8 cellular contexts compared by ENCODE assay signal in genomic region chr6:158031445-158032353, GRCh38.
DNase-seq lines count a peak whose midpoint lies in the region; ATAC-seq lines count a peak whose summit lies in the region.

No MANE protein-coding gene starts in this region.

- no peak overlapping the region for H3K4me3 Mint-ChIP-seq in activated naive CD4-positive, alpha-beta T cell treated with anti-CD3 and anti-CD28 coated beads, Interleukin-2, amount 50 U/mL, for 24 hours
- H3K4me3 Mint-ChIP-seq in stimulated activated naive B cell treated with anti-CD40 and anti-IgM and Interleukin-4, amounts not matched to agents 10 μg/mL and 1 μg/mL and 100 μg/mL, for 72 hours, result peak overlapping the region; percentile 70 to 71

- H3K9me3 Mint-ChIP-seq in activated naive CD4-positive, alpha-beta T cell treated with anti-CD3 and anti-CD28 coated beads, Interleukin-2, amount 50 U/mL, for 24 hours, result no peaks in the 10 kb centered on the region
- peaks cover 4 to 5% of the 10 kb centered on the region in 2 donors for H3K9me3 Mint-ChIP-seq in stimulated activated naive B cell treated with anti-CD40 and anti-IgM and Interleukin-4, amounts not matched to agents 10 μg/mL and 1 μg/mL and 100 μg/mL, for 72 hours

- peak overlapping the region; percentile 47 for H3K27ac Mint-ChIP-seq in activated naive CD4-positive, alpha-beta T cell treated with anti-CD3 and anti-CD28 coated beads, Interleukin-2, amount 50 U/mL, for 24 hours
- peak overlapping the region; percentile 96 for H3K27ac Mint-ChIP-seq in stimulated activated naive B cell treated with anti-CD40 and anti-IgM and Interleukin-4, amounts not matched to agents 10 μg/mL and 1 μg/mL and 100 μg/mL, for 72 hours

- H3K36me3 Mint-ChIP-seq in activated naive CD4-positive, alpha-beta T cell treated with anti-CD3 and anti-CD28 coated beads, Interleukin-2, amount 50 U/mL, for 24 hours, result peaks cover 23% of the 10 kb centered on the region
- H3K36me3 Mint-ChIP-seq in stimulated activated naive B cell treated with anti-CD40 and anti-IgM and Interleukin-4, amounts not matched to agents 10 μg/mL and 1 μg/mL and 100 μg/mL, for 72 hours, result peaks cover 59 to 76% of the 10 kb centered on the region in 2 donors

- no peaks in the 10 kb centered on the region for H3K27me3 Mint-ChIP-seq in activated naive CD4-positive, alpha-beta T cell treated with anti-CD3 and anti-CD28 coated beads, Interleukin-2, amount 50 U/mL, for 24 hours
- H3K27me3 Mint-ChIP-seq in stimulated activated naive B cell treated with anti-CD40 and anti-IgM and Interleukin-4, amounts not matched to agents 10 μg/mL and 1 μg/mL and 100 μg/mL, for 72 hours, result no peaks in the 10 kb centered on the region

- DNase-seq in activated gamma-delta T cell treated with Interleukin-2 at 50 U/mL for 16 hours (peak; percentile 64), activated gamma-delta T cell (lab: John Stamatoyannopoulos, UW) (no peak), NCI-H1694 treated with DMSO at 0.1 percent for 48 hours (lab: John Stamatoyannopoulos, UW) (peak; percentile 11), iPS-NIHi7 (ENCODE audit: extremely low spot score) (peak; percentile 27), NCI-H1092 treated with DMSO at 0.1 percent for 48 hours (lab: John Stamatoyannopoulos, UW) (no peak)
- peak; percentile 68 for DNase-seq in stimulated activated naive B cell treated with anti-CD40 and anti-IgM and Interleukin-4, amounts not matched to agents 10 μg/mL and 1 μg/mL and 100 μg/mL, for 72 hours

- ATAC-seq in stimulated activated naive B cell treated with anti-CD40 and anti-IgM and Interleukin-4, amounts not matched to agents 10 μg/mL and 1 μg/mL and 100 μg/mL, for 72 hours (replicated peaks), result peak; percentile 61 to 66
- ATAC-seq in HG02642 (IDR thresholded peaks at IDR 0.05; ENCODE audit: poor library complexity, unreplicated experiment), result no peak

- H3K4me1 Mint-ChIP-seq in activated naive CD4-positive, alpha-beta T cell treated with anti-CD3 and anti-CD28 coated beads, Interleukin-2, amount 50 U/mL, for 24 hours, result peaks cover 26% of the 10 kb centered on the region
- peaks cover 40 to 49% of the 10 kb centered on the region in 2 donors for H3K4me1 Mint-ChIP-seq in stimulated activated naive B cell treated with anti-CD40 and anti-IgM and Interleukin-4, amounts not matched to agents 10 μg/mL and 1 μg/mL and 100 μg/mL, for 72 hours

Comparison
In these comparisons a context has a peak if more than half of its experiments do, and no peak if none do; other contexts are left out.
1. DNase-seq: peak in activated gamma-delta T cell treated with Interleukin-2 at 50 U/mL for 16 hours (single experiment), NCI-H1694 treated with DMSO at 0.1 percent for 48 hours (single experiment), iPS-NIHi7 (single experiment) and stimulated activated naive B cell treated with anti-CD40 and anti-IgM and Interleukin-4, amounts not matched to agents 10 μg/mL and 1 μg/mL and 100 μg/mL, for 72 hours (single experiment); none in activated gamma-delta T cell (single experiment) and NCI-H1092 treated with DMSO at 0.1 percent for 48 hours (single experiment).